In genomic region chr16:4261557-4262172, GRCh38 we compare ENCODE assay signal across 10 cellular contexts. TPM values are rescaled to one million over a fixed set of nuclear protein-coding genes. Genes with fewer than 3 reads are reported as not detected.
A peak's percentile ranks its signal among the peaks of the same experiment; 100 is the strongest.
DNase-seq lines count a peak whose midpoint lies in the region; ATAC-seq, FAIRE-seq and TF ChIP-seq lines count a peak whose summit lies in the region.
"Had no signal": no experiment of that assay in that cellular context is flagged by ENCODE, and none has a peak within 500 bp of the region (broad histone marks: within the 10 kb centered on the region; RNA-seq: fewer than 3 reads in every experiment).

No MANE protein-coding gene starts in this region.

- peaks cover 6% of the 10 kb centered on the region for H3K36me3 Mint-ChIP-seq in astrocyte (ENCODE audit: low read depth, unreplicated experiment)
- peaks cover 5% of the 10 kb centered on the region for H3K36me3 Mint-ChIP-seq in type B pancreatic cell
- H3K36me3 Mint-ChIP-seq: naive B cell had no signal

- TF ChIP-seq CTCF in GM12872 (IDR thresholded peaks at IDR 0.05; ENCODE audit: insufficient read depth, low read depth, low read length) (peak; percentile 55; the same call in 2 of the 3 replicates), OCI-LY3 (IDR thresholded peaks at IDR 0.05; ENCODE audit: low read depth, low read length) (peak; percentile 46), astrocyte (IDR thresholded peaks at IDR 0.05; ENCODE audit: insufficient read depth, low read depth, low read length) (peak; percentile 23), right lobe of liver (IDR thresholded peaks at IDR 0.05) (peak; percentile 41 to 63 (median 48)), type B pancreatic cell (conservative IDR thresholded peaks at IDR 0.05) (peak; percentile 87), omental fat pad (IDR thresholded peaks at IDR 0.05) (no peak)

- H3K27ac ChIP-seq in OCI-LY3 (ENCODE audit: low read length) = no peak overlapping the region
- no peak overlapping the region for H3K27ac ChIP-seq in astrocyte (ENCODE audit: low read depth, low read length)
- no peak overlapping the region for H3K27ac ChIP-seq in right lobe of liver

- peaks cover 48% of the 10 kb centered on the region for H3K79me2 ChIP-seq in OCI-LY3 (ENCODE audit: low read length)
- peaks cover 6% of the 10 kb centered on the region for H3K79me2 ChIP-seq in astrocyte (ENCODE audit: insufficient read depth, low read length)

- H3K4me1 ChIP-seq in OCI-LY3 (ENCODE audit: low read length) (no peaks in the 10 kb centered on the region), astrocyte (ENCODE audit: insufficient read depth, low read length) (no peaks in the 10 kb centered on the region), right lobe of liver (no peaks in the 10 kb centered on the region)

- intact Hi-C loops in right lobe of liver (cut with DNase I) (loop anchor here in 1 of 2 donors (10.0 kb wide), 1 partner anchor 277 kb away; no protein-coding TSS in a partner anchor), posterior vena cava (cut with DNase I) (loop anchor here in 1 of 2 donors (5.0 kb wide), 1 partner anchor 66 kb away; no protein-coding TSS in a partner anchor)

- TF ChIP-seq POLR2A in right lobe of liver (IDR thresholded peaks at IDR 0.05) = no peak

- H3K4me2 ChIP-seq in OCI-LY3 (ENCODE audit: low read length) = no peak overlapping the region
- no peak overlapping the region for H3K4me2 ChIP-seq in astrocyte (ENCODE audit: low read length)

- H3K4me3 Mint-ChIP-seq in astrocyte (ENCODE audit: unreplicated experiment) (no peak overlapping the region), type B pancreatic cell (peak overlapping the region; percentile 28)
- H3K4me3 Mint-ChIP-seq: T-helper 1 cell treated with Interleukin-12 subunit alpha and Interleukin-12 subunit beta and Interleukin-4 antibody, amounts not matched to agents 30 μg/mL and 1 μg/mL, for 36 hours had no signal

- DNase-seq in astrocyte (ENCODE audit: low read depth) (peak; percentile 5), right lobe of liver (peak in 1 of 3 donors; percentile 28), type B pancreatic cell (ENCODE audit: extremely low spot score, unreplicated experiment) (peak; percentile 80), omental fat pad (ENCODE audit: low spot score) (no peak), mucosa of gallbladder (ENCODE audit: low spot score) (no peak), posterior vena cava (ENCODE audit: low spot score) (no peak)
- DNase-seq: naive B cell had no signal

- H3K27me3 Mint-ChIP-seq in astrocyte (ENCODE audit: low read depth, unreplicated experiment) = no peaks in the 10 kb centered on the region
- no peaks in the 10 kb centered on the region for H3K27me3 Mint-ChIP-seq in type B pancreatic cell
- H3K27me3 Mint-ChIP-seq: naive B cell had no signal

- no peak overlapping the region for H3K4me3 ChIP-seq in OCI-LY3 (ENCODE audit: low read length)
- no peak overlapping the region for H3K4me3 ChIP-seq in astrocyte (ENCODE audit: insufficient read depth, low read depth, low read length)
- no peak overlapping the region for H3K4me3 ChIP-seq in right lobe of liver

- no peak for FAIRE-seq in astrocyte (lab: Jason Lieb, UNC)

- 93% methylated on average over 2 of the region's 35 CpGs for WGBS in right lobe of liver (ENCODE audit: insufficient coverage, low coverage, low lambda C conversion rate, missing lambda C conversion rate)

- peak; percentile 23 to 57 (median 42) for ATAC-seq in right lobe of liver
- ATAC-seq in omental fat pad (ENCODE audit: low FRiP score) = no peak

- no peaks in the 10 kb centered on the region for H3K27me3 ChIP-seq in OCI-LY3 (ENCODE audit: low read depth, low read length)
- no peaks in the 10 kb centered on the region for H3K27me3 ChIP-seq in astrocyte (ENCODE audit: insufficient read depth, low read length)
- no peaks in the 10 kb centered on the region for H3K27me3 ChIP-seq in right lobe of liver

- no peaks in the 10 kb centered on the region for H3K9me3 ChIP-seq in OCI-LY3 (ENCODE audit: insufficient read depth, low read length)
- no peaks in the 10 kb centered on the region for H3K9me3 ChIP-seq in astrocyte (ENCODE audit: insufficient read depth, low read depth, low read length)
- H3K9me3 ChIP-seq in right lobe of liver = no peaks in the 10 kb centered on the region

- H3K27ac Mint-ChIP-seq in astrocyte (ENCODE audit: unreplicated experiment) = no peak overlapping the region
- H3K27ac Mint-ChIP-seq in type B pancreatic cell = no peak overlapping the region
- H3K27ac Mint-ChIP-seq: T-helper 1 cell treated with Interleukin-12 subunit alpha and Interleukin-12 subunit beta and Interleukin-4 antibody, amounts not matched to agents 30 μg/mL and 1 μg/mL, for 36 hours had no signal

- H3K4me1 Mint-ChIP-seq in astrocyte (ENCODE audit: low read depth, unreplicated experiment) = no peaks in the 10 kb centered on the region
- H3K4me1 Mint-ChIP-seq in type B pancreatic cell (ENCODE audit: unreplicated experiment) = peaks cover 16% of the 10 kb centered on the region

- H4K20me1 ChIP-seq in OCI-LY3 (ENCODE audit: insufficient read depth, low read length) = peaks cover 34% of the 10 kb centered on the region
- H4K20me1 ChIP-seq in astrocyte (ENCODE audit: insufficient read depth, low read length) = peaks cover 6% of the 10 kb centered on the region

- H3K9ac ChIP-seq in OCI-LY3 (ENCODE audit: low read length) = no peak overlapping the region
- no peak overlapping the region for H3K9ac ChIP-seq in astrocyte (ENCODE audit: low read length)

- H3K9me3 Mint-ChIP-seq in astrocyte (ENCODE audit: unreplicated experiment) (no peaks in the 10 kb centered on the region), type B pancreatic cell (no peaks in the 10 kb centered on the region)
- H3K9me3 Mint-ChIP-seq: T-helper 1 cell treated with Interleukin-12 subunit alpha and Interleukin-12 subunit beta and Interleukin-4 antibody, amounts not matched to agents 30 μg/mL and 1 μg/mL, for 36 hours had no signal

- H3K36me3 ChIP-seq in OCI-LY3 (replicated peaks; ENCODE audit: low read depth, low read length) (peaks cover 34% of the 10 kb centered on the region), astrocyte (ENCODE audit: insufficient read depth, low read length) (no peaks in the 10 kb centered on the region), right lobe of liver (peaks cover 0 to 12% (median 0%) of the 10 kb centered on the region in 4 donors)

- no peak overlapping the region for H2AFZ ChIP-seq in OCI-LY3 (ENCODE audit: low read depth, low read length)
- H2AFZ ChIP-seq in astrocyte (ENCODE audit: low read depth, low read length) = no peak overlapping the region

RNA-seq across cellular contexts. Expression of gene TFAP4, which starts 11.2 kb away (rescaled TPM):
- total RNA-seq in astrocyte (6.1 and 7.7 TPM in 2 replicates), right lobe of liver (1 to 10 TPM; 2.6 to 5.8 (median 3.7) TPM), type B pancreatic cell (ENCODE audit: low replicate concordance) (11.8 and 27.0 TPM in 2 replicates), omental fat pad (10 to 100 TPM in 1 of 4 donors, 1 to 10 TPM in 3; 2.9 to 16.9 (median 4.7) TPM), mucosa of gallbladder (12.1 TPM), posterior vena cava (1 to 10 TPM; 4.0 to 5.4 TPM)

RNA-seq across cellular contexts. Expression of gene SRL, which starts 19.8 kb away (rescaled TPM):
- total RNA-seq in astrocyte (not detected in 2 replicates), right lobe of liver (under 1 TPM; 0.18 to 0.62 (median 0.28) TPM), type B pancreatic cell (ENCODE audit: low replicate concordance) (1.2 TPM in 1 of 2 replicates, not detected in the other), omental fat pad (1 to 10 TPM in 3 of 4 donors, under 1 TPM in 1; 0.84 to 4.4 (median 1.9) TPM), mucosa of gallbladder (1.4 TPM), posterior vena cava (1 to 10 TPM; 4.1 to 4.6 TPM)

RNA-seq across cellular contexts. Expression of gene GLIS2, which starts 54.2 kb away (rescaled TPM):
- 16.5 and 18.9 TPM in 2 replicates for total RNA-seq in astrocyte
- total RNA-seq in right lobe of liver = 1 to 10 TPM in 5 of 6 experiments, under 1 TPM in 1; 0.79 to 2.6 (median 1.4) TPM
- 13.1 and 23.0 TPM in 2 replicates for total RNA-seq in type B pancreatic cell (ENCODE audit: low replicate concordance)
- total RNA-seq in omental fat pad = 1 to 10 TPM; 1.9 to 4.9 (median 3.0) TPM
- 22.2 TPM for total RNA-seq in mucosa of gallbladder
- 10 to 100 TPM; 35.6 to 49.0 TPM for total RNA-seq in posterior vena cava

Comparison
In these comparisons a context has a peak if more than half of its experiments do, and no peak if none do; other contexts are left out.
1. CTCF ChIP-seq: peak in GM12872 (single experiment), OCI-LY3 (single experiment), astrocyte (single experiment), right lobe of liver (4 of 4) and type B pancreatic cell (single experiment); none in omental fat pad (0 of 3).
2. DNase-seq: peak in astrocyte (single experiment) and type B pancreatic cell (single experiment); none in omental fat pad (single experiment), mucosa of gallbladder (single experiment) and posterior vena cava (single experiment).